Comparison of ENCODE assay signal across 13 cellular contexts in the genomic region with DNA sequence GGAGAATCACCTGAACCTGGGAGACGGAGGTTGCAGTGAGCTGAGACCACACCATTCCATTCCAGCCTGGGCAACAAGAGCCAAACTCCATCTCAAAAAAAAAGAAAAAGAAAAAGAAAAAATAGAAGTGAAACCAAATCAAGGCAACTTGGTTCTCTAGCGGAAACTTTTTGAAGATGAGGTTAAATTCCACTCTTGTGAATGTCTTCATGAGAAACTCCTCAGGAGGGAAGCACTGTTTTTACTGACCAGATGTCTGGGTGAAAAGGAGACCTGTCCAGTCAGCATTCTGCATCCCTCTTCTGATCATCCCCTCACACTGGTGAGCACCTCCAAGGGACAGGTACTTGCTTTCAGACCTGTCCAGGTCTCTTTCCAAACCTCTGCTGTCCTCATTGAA. TPM values are rescaled to one million over a fixed set of nuclear protein-coding genes. Genes with fewer than 3 reads are reported as not detected.
A peak's percentile ranks its signal among the peaks of the same experiment; 100 is the strongest.
DNase-seq lines count a peak whose midpoint lies in the region; ATAC-seq, FAIRE-seq and TF ChIP-seq lines count a peak whose summit lies in the region.
"Had no signal": no experiment of that assay in that cellular context is flagged by ENCODE, and none has a peak within 500 bp of the region (broad histone marks: within the 10 kb centered on the region; RNA-seq: fewer than 3 reads in every experiment).

No MANE protein-coding gene starts in this region.

- FAIRE-seq in GM18507 (lab: Jason Lieb, UNC): peak; percentile 76
- FAIRE-seq: endothelial cell of umbilical vein, kidney had no signal

- peak overlapping the region in 1 of 2 donors; percentile 62 for H3K4me3 Mint-ChIP-seq in CD14-positive monocyte
- H3K4me3 Mint-ChIP-seq in activated naive CD8-positive, alpha-beta T cell treated with anti-CD3 and anti-CD28 coated beads for 36 hours: peak overlapping the region; percentile 16
- peak overlapping the region; percentile 69 to 84 (median 73) for H3K4me3 Mint-ChIP-seq in naive thymus-derived CD4-positive, alpha-beta T cell

- CTCF ChIA-PET in naive thymus-derived CD4-positive, alpha-beta T cell (lab: Charles Lee): no interaction called here

- peaks cover 3 to 8% of the 10 kb centered on the region in 2 donors for H3K36me3 Mint-ChIP-seq in CD14-positive monocyte
- H3K36me3 Mint-ChIP-seq in activated naive CD8-positive, alpha-beta T cell treated with anti-CD3 and anti-CD28 coated beads for 36 hours: peaks cover 34% of the 10 kb centered on the region
- peaks cover 0 to 6% (median 0%) of the 10 kb centered on the region in 5 donors for H3K36me3 Mint-ChIP-seq in naive thymus-derived CD4-positive, alpha-beta T cell

- H3K4me1 ChIP-seq in naive thymus-derived CD4-positive, alpha-beta T cell (ENCODE audit: control insufficient read depth in 2 of 2, insufficient read depth in 2 of 2, low read length in 2 of 2): peaks cover 50 to 69% of the 10 kb centered on the region in 2 donors

- intact Hi-C loops in CD14-positive monocyte (cut with micrococcal nuclease): no loop called here
- intact Hi-C loops in naive thymus-derived CD4-positive, alpha-beta T cell (cut with micrococcal nuclease): no loop called here

- no peak for ATAC-seq in naive thymus-derived CD4-positive, alpha-beta T cell
- ATAC-seq in HG03457 (IDR thresholded peaks at IDR 0.05; ENCODE audit: unreplicated experiment): no peak

- peaks cover 0 to 2% (median 0%) of the 10 kb centered on the region in 3 donors for H3K27me3 Mint-ChIP-seq in CD14-positive monocyte (ENCODE audit: low read depth in 3 of 3)
- no peaks in the 10 kb centered on the region for H3K27me3 Mint-ChIP-seq in activated naive CD8-positive, alpha-beta T cell treated with anti-CD3 and anti-CD28 coated beads for 36 hours
- no peaks in the 10 kb centered on the region for H3K27me3 Mint-ChIP-seq in naive thymus-derived CD4-positive, alpha-beta T cell

- peak overlapping the region; percentile 79 to 92 (median 88) for H3K27ac Mint-ChIP-seq in CD14-positive monocyte
- peak overlapping the region; percentile 82 for H3K27ac Mint-ChIP-seq in activated naive CD8-positive, alpha-beta T cell treated with anti-CD3 and anti-CD28 coated beads for 36 hours
- H3K27ac Mint-ChIP-seq in naive thymus-derived CD4-positive, alpha-beta T cell: peak overlapping the region; percentile 21 to 85 (median 71)

- POLR2A ChIA-PET in naive thymus-derived CD4-positive, alpha-beta T cell (lab: Charles Lee): interaction anchor here (0.8 to 2.0 kb wide), 2 partner anchors 14 to 16 kb away, joined by 3 to 6 read pairs; partner anchors contain the start of gene BRD4

- H3K9me3 Mint-ChIP-seq in CD14-positive monocyte: peaks cover 0 to 3% (median 0%) of the 10 kb centered on the region in 7 donors
- H3K9me3 Mint-ChIP-seq in activated naive CD8-positive, alpha-beta T cell treated with anti-CD3 and anti-CD28 coated beads for 36 hours: no peaks in the 10 kb centered on the region
- no peaks in the 10 kb centered on the region for H3K9me3 Mint-ChIP-seq in naive thymus-derived CD4-positive, alpha-beta T cell

- no peak for TF ChIP-seq CTCF in CD14-positive monocyte (IDR thresholded peaks at IDR 0.05)

- H3K4me1 Mint-ChIP-seq in CD14-positive monocyte: peaks cover 72% of the 10 kb centered on the region
- peaks cover 82% of the 10 kb centered on the region for H3K4me1 Mint-ChIP-seq in activated naive CD8-positive, alpha-beta T cell treated with anti-CD3 and anti-CD28 coated beads for 36 hours
- peaks cover 72 to 96% (median 82%) of the 10 kb centered on the region in 7 donors for H3K4me1 Mint-ChIP-seq in naive thymus-derived CD4-positive, alpha-beta T cell

- peak overlapping the region; percentile 37 for H3K27ac ChIP-seq in naive thymus-derived CD4-positive, alpha-beta T cell (ENCODE audit: low read depth, low read length)
- H3K27ac ChIP-seq: right atrium auricular region had no signal

- H3K27me3 ChIP-seq in naive thymus-derived CD4-positive, alpha-beta T cell (ENCODE audit: control insufficient read depth in 2 of 2, insufficient read depth in 2 of 2, low read length in 2 of 2): no peaks in the 10 kb centered on the region
- H3K27me3 ChIP-seq: right atrium auricular region had no signal

- H3K4me3 ChIP-seq in naive thymus-derived CD4-positive, alpha-beta T cell (ENCODE audit: low read length): no peak overlapping the region
- H3K4me3 ChIP-seq: right atrium auricular region had no signal

- H3K36me3 ChIP-seq in naive thymus-derived CD4-positive, alpha-beta T cell (ENCODE audit: control insufficient read depth in 2 of 3, insufficient read depth in 3 of 3, low read length in 3 of 3): no peaks in the 10 kb centered on the region
- H3K36me3 ChIP-seq: right atrium auricular region had no signal

- DNase-seq in CD14-positive monocyte (ENCODE audit: low spot score) (no peak), GM18507 (ENCODE audit: extremely low spot score, insufficient read length, low read depth) (no peak), T1000 (lab: John Stamatoyannopoulos, UW) (no peak), germinal center (ENCODE audit: low spot score) (no peak)
- no peak for DNase-seq in activated naive CD8-positive, alpha-beta T cell treated with anti-CD3 and anti-CD28 coated beads for 36 hours
- peak in 1 of 9 donors; percentile 28 for DNase-seq in naive thymus-derived CD4-positive, alpha-beta T cell
- no peak for DNase-seq in stimulated activated CD4-positive, alpha-beta T cell treated with anti-CD3 and anti-CD28 coated beads, Interleukin-1b, Interleukin-23, amount 100 ng/mL, for 48 hours
- DNase-seq: DMS53; kidney; stimulated activated CD8-positive, alpha-beta memory T cell treated with anti-CD3 and anti-CD28 coated beads, Interleukin-4, amount 100 ng/mL, for 48 hours had no signal

- no peaks in the 10 kb centered on the region for H3K9me3 ChIP-seq in naive thymus-derived CD4-positive, alpha-beta T cell (ENCODE audit: control insufficient read depth in 2 of 3, low read length in 3 of 3)
- H3K9me3 ChIP-seq: right atrium auricular region had no signal

RNA-seq across cellular contexts. Expression of gene BRD4, which starts 15.8 kb away (rescaled TPM):
- 1 to 10 TPM; 3.7 to 4.2 TPM for polyA plus RNA-seq in CD14-positive monocyte
- total RNA-seq in activated naive CD8-positive, alpha-beta T cell treated with anti-CD3 and anti-CD28 coated beads for 36 hours: 100 to 1,000 TPM; 110 to 113 TPM
- 100 to 1,000 TPM; 104 to 168 (median 128) TPM for total RNA-seq in naive thymus-derived CD4-positive, alpha-beta T cell
- 10 to 100 TPM; 10.5 to 19.8 TPM for polyA plus RNA-seq in naive thymus-derived CD4-positive, alpha-beta T cell
